In the genomic region with DNA sequence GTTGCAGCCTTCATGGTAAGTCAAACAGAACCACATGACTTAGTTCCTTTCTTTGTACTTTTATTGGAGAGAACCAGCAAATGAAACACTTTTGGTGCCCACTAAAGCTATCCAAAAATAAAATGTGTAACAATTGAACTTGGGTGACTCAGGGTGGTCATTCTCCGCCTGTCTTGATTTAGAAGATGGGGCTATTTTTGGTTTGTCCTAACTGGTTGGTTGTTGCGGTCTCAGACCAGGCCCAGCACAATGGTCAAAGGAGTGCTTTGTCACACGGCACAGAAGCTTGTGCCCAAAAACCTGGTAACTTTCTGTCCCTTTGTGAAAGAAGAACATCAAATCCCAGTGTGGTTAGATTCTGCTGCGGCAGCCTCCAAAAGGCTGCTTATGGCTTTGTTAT, we compare ENCODE assay signal across 1 cellular context.
TF ChIP-seq lines count a peak whose summit lies in the region.

No MANE protein-coding gene starts in this region.

TF ChIP-seq in GM23338, 12 proteins besides CTCF, POLR2A, EP300 and RAD21 (continued from another document):
- no peak for TF ChIP-seq REST (IDR thresholded peaks at IDR 0.05; ENCODE audit: unreplicated experiment)
- TF ChIP-seq POLR2AphosphoS5 (IDR thresholded peaks at IDR 0.05; ENCODE audit: low read depth), result no peak
- no peak for TF ChIP-seq EZH2phosphoT487 (IDR thresholded peaks at IDR 0.05; ENCODE audit: unreplicated experiment)
- no peak for TF ChIP-seq JUNB (IDR thresholded peaks at IDR 0.05; ENCODE audit: unreplicated experiment)
- no peak for TF ChIP-seq ZNF331 (CRISPR knock-in tag; IDR thresholded peaks at IDR 0.05; ENCODE audit: low read depth)
- no peak for TF ChIP-seq CREB1 (CRISPR knock-in tag; IDR thresholded peaks at IDR 0.05; ENCODE audit: low read depth)
